Comparison of ENCODE assay signal across 20 cellular contexts in genomic region chr20:60334936-60335335, GRCh38.
"Had no signal": no experiment of that assay in that cellular context is flagged by ENCODE, and none has a peak within 500 bp of the region (broad histone marks: within the 10 kb centered on the region; RNA-seq: fewer than 3 reads in every experiment).

No MANE protein-coding gene starts in this region.

- ATAC-seq: Panc1, PC-3 had no signal

- H3K27me3 ChIP-seq: MG63 had no signal

- H3K9me3 ChIP-seq: MG63, SK-N-SH had no signal

- H3K36me3 ChIP-seq: MG63 had no signal

- H3K4me3 ChIP-seq: MG63 had no signal

- H3K27ac ChIP-seq: RWPE1 had no signal

- DNase-seq: Karpas-422, KBM-7, MG63, NCI-H1092, NCI-H1436, NCI-H187, NCI-H2029, NCI-H2081 treated with DMSO at 0.1 percent for 48 hours, NCI-H2171, NCI-H226, NCI-H446, NCI-H510A, NCI-H524 treated with DMSO at 0.1 percent for 48 hours, NCI-H69, NCI-H774, PC-3, SHP77, SK-N-SH had no signal
